Comparison of ENCODE assay signal across 1 cellular context in the genomic region with DNA sequence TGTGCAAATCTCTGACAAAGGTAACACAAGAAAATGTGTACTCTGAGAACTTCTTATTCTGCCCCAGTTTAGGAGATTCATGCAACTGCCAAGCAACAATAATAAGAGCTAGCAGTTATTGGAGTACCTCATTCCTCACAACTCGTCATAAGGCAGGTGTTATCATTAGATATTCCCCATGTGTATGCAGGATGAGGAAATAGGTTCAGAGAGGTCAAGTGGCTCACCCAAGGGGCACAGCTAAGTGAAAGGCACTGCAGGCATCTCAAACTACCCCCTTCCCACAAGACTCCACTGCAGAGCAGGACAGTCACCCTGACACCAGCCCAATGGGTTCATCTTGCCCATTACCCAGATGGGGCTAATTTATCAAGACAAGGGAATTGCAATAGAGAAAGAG.
TF ChIP-seq lines count a peak whose summit lies in the region.

No MANE protein-coding gene starts in this region.

TF ChIP-seq in K562, 482 proteins besides CTCF, POLR2A, EP300 and RAD21 (continued from another document and continues in another):
- TF ChIP-seq ZNF280A (IDR thresholded peaks at IDR 0.05; ENCODE audit: low read depth, partially characterized antibody) (no peak), E2F5 (CRISPR knock-in tag; IDR thresholded peaks at IDR 0.05) (no peak), KLF1 (tag; IDR thresholded peaks at IDR 0.05) (no peak), FOXO4 (CRISPR knock-in tag; IDR thresholded peaks at IDR 0.05) (no peak), ZNF311 (CRISPR knock-in tag; IDR thresholded peaks at IDR 0.05) (no peak), GTF2A2 (tag; IDR thresholded peaks at IDR 0.05) (no peak), BCOR (IDR thresholded peaks at IDR 0.05) (peak; percentile 89), MITF (IDR thresholded peaks at IDR 0.05) (no peak), ZNF79 (CRISPR knock-in tag; IDR thresholded peaks at IDR 0.05; ENCODE audit: low read depth) (no peak), MCM7 (IDR thresholded peaks at IDR 0.05) (no peak), HDAC1 (IDR thresholded peaks at IDR 0.05) (no peak), NFIC (IDR thresholded peaks at IDR 0.05) (no peak; the same call in 1 of the 2 replicates), SNIP1 (IDR thresholded peaks at IDR 0.05; ENCODE audit: low read depth) (no peak), TAL1 (IDR thresholded peaks at IDR 0.05) (peak; percentile 33; the same call in 1 of the 2 replicates), ZBTB7A (IDR thresholded peaks at IDR 0.05; ENCODE audit: borderline replicate concordance, control insufficient read depth, low read depth, low read length) (no peak), PHF8 (IDR thresholded peaks at IDR 0.05; ENCODE audit: borderline replicate concordance, low read length) (no peak), JUN (IDR thresholded peaks at IDR 0.05; ENCODE audit: borderline replicate concordance, low read depth, low read length) (no peak), JUN (CRISPR knock-in tag; IDR thresholded peaks at IDR 0.05; ENCODE audit: borderline replicate concordance) (no peak), SUPT5H (IDR thresholded peaks at IDR 0.05) (no peak), FOXA1 (IDR thresholded peaks at IDR 0.05; ENCODE audit: borderline replicate concordance) (no peak), ATF1 (CRISPR knock-in tag; IDR thresholded peaks at IDR 0.05) (no peak), ATF1 (tag; IDR thresholded peaks at IDR 0.05) (no peak), POLR2B (IDR thresholded peaks at IDR 0.05; ENCODE audit: low read depth, partially characterized antibody) (no peak), ZNF445 (CRISPR knock-in tag; IDR thresholded peaks at IDR 0.05; ENCODE audit: low read depth) (no peak), THAP7 (CRISPR knock-in tag; IDR thresholded peaks at IDR 0.05) (no peak), SAFB2 (IDR thresholded peaks at IDR 0.05; ENCODE audit: borderline replicate concordance, low read depth, low read length, severe bottlenecking) (no peak), RUNX1 (IDR thresholded peaks at IDR 0.05; ENCODE audit: low read depth) (no peak), HOXB6 (CRISPR knock-in tag; IDR thresholded peaks at IDR 0.05; ENCODE audit: borderline replicate concordance) (no peak), KLF16 (IDR thresholded peaks at IDR 0.05) (no peak), CBFA2T2 (conservative IDR thresholded peaks at IDR 0.05) (no peak), NCOA2 (IDR thresholded peaks at IDR 0.05; ENCODE audit: partially characterized antibody in 2 of 2) (no peak), ELF1 (tag; IDR thresholded peaks at IDR 0.05) (no peak), KDM4B (IDR thresholded peaks at IDR 0.05; ENCODE audit: borderline replicate concordance in 2 of 2, low read depth in 1 of 2) (no peak), HNRNPH1 (optimal IDR thresholded peaks at IDR 0.05; ENCODE audit: low read depth, low read length) (no peak), NBN (IDR thresholded peaks at IDR 0.05; ENCODE audit: low read depth) (no peak), PHF21A (IDR thresholded peaks at IDR 0.05; ENCODE audit: borderline replicate concordance, low read depth) (no peak), POU5F1 (IDR thresholded peaks at IDR 0.05; ENCODE audit: borderline replicate concordance, low read depth, low read length, partially characterized antibody) (no peak), NCOA4 (IDR thresholded peaks at IDR 0.05; ENCODE audit: partially characterized antibody) (no peak), ZNF280B (CRISPR knock-in tag; IDR thresholded peaks at IDR 0.05) (no peak), CBFB (CRISPR knock-in tag; IDR thresholded peaks at IDR 0.05) (no peak), ZNF707 (CRISPR knock-in tag; conservative IDR thresholded peaks at IDR 0.05) (no peak), ZNF764 (CRISPR knock-in tag; IDR thresholded peaks at IDR 0.05; ENCODE audit: low read depth) (no peak)
- TF ChIP-seq, protein P1, sequence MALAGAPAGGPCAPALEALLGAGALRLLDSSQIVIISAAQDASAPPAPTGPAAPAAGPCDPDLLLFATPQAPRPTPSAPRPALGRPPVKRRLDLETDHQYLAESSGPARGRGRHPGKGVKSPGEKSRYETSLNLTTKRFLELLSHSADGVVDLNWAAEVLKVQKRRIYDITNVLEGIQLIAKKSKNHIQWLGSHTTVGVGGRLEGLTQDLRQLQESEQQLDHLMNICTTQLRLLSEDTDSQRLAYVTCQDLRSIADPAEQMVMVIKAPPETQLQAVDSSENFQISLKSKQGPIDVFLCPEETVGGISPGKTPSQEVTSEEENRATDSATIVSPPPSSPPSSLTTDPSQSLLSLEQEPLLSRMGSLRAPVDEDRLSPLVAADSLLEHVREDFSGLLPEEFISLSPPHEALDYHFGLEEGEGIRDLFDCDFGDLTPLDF (CRISPR knock-in tag; IDR thresholded peaks at IDR 0.05), result no peak
- TF ChIP-seq, protein P2, sequence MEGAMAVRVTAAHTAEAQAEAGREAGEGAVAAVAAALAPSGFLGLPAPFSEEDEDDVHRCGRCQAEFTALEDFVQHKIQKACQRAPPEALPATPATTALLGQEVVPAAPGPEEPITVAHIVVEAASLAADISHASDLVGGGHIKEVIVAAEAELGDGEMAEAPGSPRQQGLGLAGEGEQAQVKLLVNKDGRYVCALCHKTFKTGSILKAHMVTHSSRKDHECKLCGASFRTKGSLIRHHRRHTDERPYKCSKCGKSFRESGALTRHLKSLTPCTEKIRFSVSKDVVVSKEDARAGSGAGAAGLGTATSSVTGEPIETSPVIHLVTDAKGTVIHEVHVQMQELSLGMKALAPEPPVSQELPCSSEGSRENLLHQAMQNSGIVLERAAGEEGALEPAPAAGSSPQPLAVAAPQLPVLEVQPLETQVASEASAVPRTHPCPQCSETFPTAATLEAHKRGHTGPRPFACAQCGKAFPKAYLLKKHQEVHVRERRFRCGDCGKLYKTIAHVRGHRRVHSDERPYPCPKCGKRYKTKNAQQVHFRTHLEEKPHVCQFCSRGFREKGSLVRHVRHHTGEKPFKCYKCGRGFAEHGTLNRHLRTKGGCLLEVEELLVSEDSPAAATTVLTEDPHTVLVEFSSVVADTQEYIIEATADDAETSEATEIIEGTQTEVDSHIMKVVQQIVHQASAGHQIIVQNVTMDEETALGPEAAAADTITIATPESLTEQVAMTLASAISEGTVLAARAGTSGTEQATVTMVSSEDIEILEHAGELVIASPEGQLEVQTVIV (CRISPR knock-in tag; IDR thresholded peaks at IDR 0.05; ENCODE audit: borderline replicate concordance), result no peak
- TF ChIP-seq, protein P3, sequence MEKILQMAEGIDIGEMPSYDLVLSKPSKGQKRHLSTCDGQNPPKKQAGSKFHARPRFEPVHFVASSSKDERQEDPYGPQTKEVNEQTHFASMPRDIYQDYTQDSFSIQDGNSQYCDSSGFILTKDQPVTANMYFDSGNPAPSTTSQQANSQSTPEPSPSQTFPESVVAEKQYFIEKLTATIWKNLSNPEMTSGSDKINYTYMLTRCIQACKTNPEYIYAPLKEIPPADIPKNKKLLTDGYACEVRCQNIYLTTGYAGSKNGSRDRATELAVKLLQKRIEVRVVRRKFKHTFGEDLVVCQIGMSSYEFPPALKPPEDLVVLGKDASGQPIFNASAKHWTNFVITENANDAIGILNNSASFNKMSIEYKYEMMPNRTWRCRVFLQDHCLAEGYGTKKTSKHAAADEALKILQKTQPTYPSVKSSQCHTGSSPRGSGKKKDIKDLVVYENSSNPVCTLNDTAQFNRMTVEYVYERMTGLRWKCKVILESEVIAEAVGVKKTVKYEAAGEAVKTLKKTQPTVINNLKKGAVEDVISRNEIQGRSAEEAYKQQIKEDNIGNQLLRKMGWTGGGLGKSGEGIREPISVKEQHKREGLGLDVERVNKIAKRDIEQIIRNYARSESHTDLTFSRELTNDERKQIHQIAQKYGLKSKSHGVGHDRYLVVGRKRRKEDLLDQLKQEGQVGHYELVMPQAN (IDR thresholded peaks at IDR 0.05; ENCODE audit: borderline replicate concordance), result no peak
- TF ChIP-seq, protein P4, sequence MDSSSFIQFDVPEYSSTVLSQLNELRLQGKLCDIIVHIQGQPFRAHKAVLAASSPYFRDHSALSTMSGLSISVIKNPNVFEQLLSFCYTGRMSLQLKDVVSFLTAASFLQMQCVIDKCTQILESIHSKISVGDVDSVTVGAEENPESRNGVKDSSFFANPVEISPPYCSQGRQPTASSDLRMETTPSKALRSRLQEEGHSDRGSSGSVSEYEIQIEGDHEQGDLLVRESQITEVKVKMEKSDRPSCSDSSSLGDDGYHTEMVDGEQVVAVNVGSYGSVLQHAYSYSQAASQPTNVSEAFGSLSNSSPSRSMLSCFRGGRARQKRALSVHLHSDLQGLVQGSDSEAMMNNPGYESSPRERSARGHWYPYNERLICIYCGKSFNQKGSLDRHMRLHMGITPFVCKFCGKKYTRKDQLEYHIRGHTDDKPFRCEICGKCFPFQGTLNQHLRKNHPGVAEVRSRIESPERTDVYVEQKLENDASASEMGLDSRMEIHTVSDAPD (CRISPR knock-in tag; IDR thresholded peaks at IDR 0.05), result no peak
- TF ChIP-seq, protein P5, sequence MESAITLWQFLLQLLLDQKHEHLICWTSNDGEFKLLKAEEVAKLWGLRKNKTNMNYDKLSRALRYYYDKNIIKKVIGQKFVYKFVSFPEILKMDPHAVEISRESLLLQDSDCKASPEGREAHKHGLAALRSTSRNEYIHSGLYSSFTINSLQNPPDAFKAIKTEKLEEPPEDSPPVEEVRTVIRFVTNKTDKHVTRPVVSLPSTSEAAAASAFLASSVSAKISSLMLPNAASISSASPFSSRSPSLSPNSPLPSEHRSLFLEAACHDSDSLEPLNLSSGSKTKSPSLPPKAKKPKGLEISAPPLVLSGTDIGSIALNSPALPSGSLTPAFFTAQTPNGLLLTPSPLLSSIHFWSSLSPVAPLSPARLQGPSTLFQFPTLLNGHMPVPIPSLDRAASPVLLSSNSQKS (CRISPR knock-in tag; IDR thresholded peaks at IDR 0.05), result no peak
